1 cellular context compared by ENCODE assay signal in genomic region chr10:23110722-23111660, GRCh38.
TF ChIP-seq lines count a peak whose summit lies in the region.

No MANE protein-coding gene starts in this region.

TF ChIP-seq in HepG2, 621 proteins besides CTCF, POLR2A, EP300 and RAD21 (continued from another document):
- TF ChIP-seq ZNF646 (CRISPR knock-in tag; IDR thresholded peaks at IDR 0.05) (no peak), TEAD3 (CRISPR knock-in tag; optimal IDR thresholded peaks at IDR 0.05; ENCODE audit: borderline replicate concordance) (no peak), HDAC6 (IDR thresholded peaks at IDR 0.05; ENCODE audit: low read depth, low read length) (no peak), ARID5B (CRISPR knock-in tag; IDR thresholded peaks at IDR 0.05) (peak; percentile 11; the same call in 1 of the 2 replicates), ZNF660 (CRISPR knock-in tag; IDR thresholded peaks at IDR 0.05; ENCODE audit: borderline replicate concordance, low read depth) (no peak), SRSF9 (IDR thresholded peaks at IDR 0.05; ENCODE audit: borderline replicate concordance, insufficient read depth, low read depth, low read length, poor library complexity, severe bottlenecking) (no peak), MEF2D (CRISPR knock-in tag; IDR thresholded peaks at IDR 0.05) (no peak), SCMH1 (CRISPR knock-in tag; IDR thresholded peaks at IDR 0.05; ENCODE audit: borderline replicate concordance) (no peak), ZNF576 (CRISPR knock-in tag; IDR thresholded peaks at IDR 0.05) (no peak), IKZF4 (CRISPR knock-in tag; IDR thresholded peaks at IDR 0.05; ENCODE audit: borderline replicate concordance, low read depth, not compliant biosample characterization) (no peak), RXRA (CRISPR knock-in tag; IDR thresholded peaks at IDR 0.05) (no peak), E2F1 (CRISPR knock-in tag; IDR thresholded peaks at IDR 0.05) (no peak), ZNF766 (CRISPR knock-in tag; IDR thresholded peaks at IDR 0.05; ENCODE audit: borderline replicate concordance) (no peak), ZNF12 (CRISPR knock-in tag; IDR thresholded peaks at IDR 0.05) (no peak), BCL3 (CRISPR knock-in tag; IDR thresholded peaks at IDR 0.05) (no peak), ZSCAN12 (CRISPR knock-in tag; IDR thresholded peaks at IDR 0.05) (no peak), NR2F2 (IDR thresholded peaks at IDR 0.05; ENCODE audit: borderline replicate concordance, low read depth) (no peak), ARNTL (CRISPR knock-in tag; IDR thresholded peaks at IDR 0.05) (no peak), KLF11 (CRISPR knock-in tag; IDR thresholded peaks at IDR 0.05) (no peak), ZNF572 (CRISPR knock-in tag; IDR thresholded peaks at IDR 0.05) (no peak), KDM5A (IDR thresholded peaks at IDR 0.05; ENCODE audit: borderline replicate concordance, low read length) (no peak), SOX13 (IDR thresholded peaks at IDR 0.05) (no peak), SOX13 (CRISPR knock-in tag; conservative IDR thresholded peaks at IDR 0.05 in 1 of 2, IDR thresholded peaks at IDR 0.05 in 1 of 2) (0 out of 4 replicates have a peak, but pooled peaks of 1 of the 2 experiments have one; percentile 12), RBM39 (IDR thresholded peaks at IDR 0.05; ENCODE audit: low read depth, low read length, poor library complexity, severe bottlenecking) (no peak), HMGXB4 (CRISPR knock-in tag; IDR thresholded peaks at IDR 0.05; ENCODE audit: borderline replicate concordance in 1 of 2, low read depth in 1 of 2) (no peak), ARID2 (CRISPR knock-in tag; IDR thresholded peaks at IDR 0.05; ENCODE audit: borderline replicate concordance) (no peak), SOX5 (CRISPR knock-in tag; IDR thresholded peaks at IDR 0.05; ENCODE audit: borderline replicate concordance) (peak; percentile 41; the same call in 1 of the 2 replicates), MAFK (conservative IDR thresholded peaks at IDR 0.05 in 1 of 2, IDR thresholded peaks at IDR 0.05 in 1 of 2; ENCODE audit: low read length in 2 of 2) (no peak), TRIM22 (IDR thresholded peaks at IDR 0.05) (no peak), ATF4 (CRISPR knock-in tag; IDR thresholded peaks at IDR 0.05) (no peak), DMTF1 (CRISPR knock-in tag; IDR thresholded peaks at IDR 0.05) (no peak), RFX3 (CRISPR knock-in tag; IDR thresholded peaks at IDR 0.05) (no peak), GATAD2A (CRISPR knock-in tag; IDR thresholded peaks at IDR 0.05) (no peak), ZSCAN30 (CRISPR knock-in tag; IDR thresholded peaks at IDR 0.05) (no peak), ZNF564 (CRISPR knock-in tag; IDR thresholded peaks at IDR 0.05) (no peak), MED8 (CRISPR knock-in tag; IDR thresholded peaks at IDR 0.05; ENCODE audit: insufficient replicate concordance) (no peak), TFDP1 (CRISPR knock-in tag; IDR thresholded peaks at IDR 0.05; ENCODE audit: borderline replicate concordance) (no peak), NFE2L1 (CRISPR knock-in tag; IDR thresholded peaks at IDR 0.05; ENCODE audit: borderline replicate concordance) (no peak), ZC3H13 (CRISPR knock-in tag; IDR thresholded peaks at IDR 0.05) (no peak), HMG20A (CRISPR knock-in tag; IDR thresholded peaks at IDR 0.05; ENCODE audit: borderline replicate concordance) (peak; percentile 12; the same call in 1 of the 2 replicates)
